Comparison of ENCODE assay signal across 24 cellular contexts in genomic region chr6:53241936-53242335, GRCh38.
DNase-seq lines count a peak whose midpoint lies in the region; ATAC-seq and TF ChIP-seq lines count a peak whose summit lies in the region.
"Had no signal": no experiment of that assay in that cellular context is flagged by ENCODE, and none has a peak within 500 bp of the region (broad histone marks: within the 10 kb centered on the region; RNA-seq: fewer than 3 reads in every experiment).

No MANE protein-coding gene starts in this region.

- H3K4me2 ChIP-seq in MM.1S (ENCODE audit: low read depth, low read length): no peak overlapping the region

- H3K9me2 ChIP-seq in MM.1S (replicated peaks; ENCODE audit: insufficient read depth, low read length): no peaks in the 10 kb centered on the region

- no peak overlapping the region for H3K9ac ChIP-seq in MM.1S (ENCODE audit: low read length)
- H3K9ac ChIP-seq: BLaER1, parathyroid adenoma had no signal

- no peak overlapping the region for H3K4me3 ChIP-seq in MM.1S (ENCODE audit: low read length)
- H3K4me3 ChIP-seq: BLaER1, esophagus squamous epithelium, skin epidermis had no signal

- no peaks in the 10 kb centered on the region for H3K36me3 ChIP-seq in MM.1S (replicated peaks; ENCODE audit: insufficient read depth, low read length)
- H3K36me3 ChIP-seq: BLaER1, esophagus squamous epithelium had no signal

- no peaks in the 10 kb centered on the region for H3K27me3 ChIP-seq in MM.1S (replicated peaks; ENCODE audit: insufficient read depth, low read length)
- H3K27me3 ChIP-seq: BLaER1, esophagus squamous epithelium had no signal

- peak; percentile 52 to 78 for DNase-seq in NOMO-1 (lab: John Stamatoyannopoulos, UW; ENCODE audit: unreplicated experiment in 2 of 2)
- DNase-seq in NOMO-1 treated with dmso at 0.1 percent for 144 hours (lab: John Stamatoyannopoulos, UW; ENCODE audit: unreplicated experiment): no peak
- peak; percentile 67 for DNase-seq in RPMI7951 (ENCODE audit: low read depth)
- DNase-seq in left lobe of liver (ENCODE audit: low spot score): no peak
- DNase-seq in sciatic nerve (ENCODE audit: low spot score): no peak
- DNase-seq in MM.1S: no peak
- DNase-seq: activated CD4-positive, alpha-beta T cell treated with anti-CD3 and anti-CD28 coated beads, Interleukin-2, amount 50 U/mL, for 4 hours; activated T-cell treated with anti-CD3 and anti-CD28 coated beads for 4 hours; cerebellar nuclear complex; effector memory CD4-positive, alpha-beta T cell; esophagus squamous epithelium; GDM1; NCI-H1092; NCI-H2029 treated with DMSO at 0.1 percent for 48 hours; NCI-H446; NK-92 treated with Interleukin-12 subunit alpha and Interleukin-12 subunit beta, amount 100 ng/mL, for 24 hours; stimulated activated CD4-positive, alpha-beta T cell treated with anti-CD3 and anti-CD28 coated beads, Interleukin-4, amount 100 ng/mL, for 4 hours; T-helper 1 cell had no signal

- no peaks in the 10 kb centered on the region for H3K79me2 ChIP-seq in MM.1S (ENCODE audit: low read length)
- H3K79me2 ChIP-seq: parathyroid adenoma had no signal

- no peaks in the 10 kb centered on the region for H3F3A ChIP-seq in MM.1S (ENCODE audit: insufficient read depth, low read length)

- no peak overlapping the region for H2AFZ ChIP-seq in MM.1S (ENCODE audit: low read length)
- H2AFZ ChIP-seq: parathyroid adenoma had no signal

- peaks cover 14% of the 10 kb centered on the region for H3K4me1 ChIP-seq in MM.1S (ENCODE audit: low read length)
- H3K4me1 ChIP-seq: esophagus squamous epithelium, parathyroid adenoma had no signal

- no peak overlapping the region for H3K27ac ChIP-seq in MM.1S (ENCODE audit: low read length)
- H3K27ac ChIP-seq: 22Rv1, BLaER1, esophagus squamous epithelium, parathyroid adenoma had no signal

- no peaks in the 10 kb centered on the region for H4K20me1 ChIP-seq in MM.1S (ENCODE audit: insufficient read depth, low read length)
- H4K20me1 ChIP-seq: BLaER1 had no signal

- intact Hi-C loops in sciatic nerve (cut with DNase I): no loop called here

- no peak for TF ChIP-seq CTCF in MM.1S (IDR thresholded peaks at IDR 0.05; ENCODE audit: low read length)

- H3K9me3 ChIP-seq in MM.1S (replicated peaks; ENCODE audit: insufficient read depth, low read length): no peaks in the 10 kb centered on the region
- H3K9me3 ChIP-seq: esophagus squamous epithelium had no signal

- peak; percentile 15 for ATAC-seq in left lobe of liver
- ATAC-seq in sciatic nerve: peak; percentile 52
- no peak for ATAC-seq in GM21825 (IDR thresholded peaks at IDR 0.05; ENCODE audit: unreplicated experiment)
- ATAC-seq in GM21390 (IDR thresholded peaks at IDR 0.05; ENCODE audit: unreplicated experiment): no peak

Comparison
In these comparisons a context has a peak if more than half of its experiments do, and no peak if none do; other contexts are left out.
1. DNase-seq: peak in NOMO-1 (2 of 2) and RPMI7951 (single experiment); none in NOMO-1 treated with dmso at 0.1 percent for 144 hours (single experiment), left lobe of liver (single experiment), sciatic nerve (single experiment) and MM.1S (single experiment).
2. ATAC-seq: peak in left lobe of liver (single experiment) and sciatic nerve (single experiment); none in GM21825 (single experiment) and GM21390 (single experiment).